In genomic region chr9:373759-374206, GRCh38 we compare ENCODE assay signal across 1 cellular context.
A peak's percentile ranks its signal among the peaks of the same experiment; 100 is the strongest.
TF ChIP-seq lines count a peak whose summit lies in the region.

No MANE protein-coding gene starts in this region.

TF ChIP-seq in K562, 482 proteins besides CTCF, POLR2A, EP300 and RAD21 (continued from another document and continues in another):
- no peak for TF ChIP-seq ARID3A (IDR thresholded peaks at IDR 0.05; ENCODE audit: borderline replicate concordance, low read depth, low read length)
- TF ChIP-seq TCF3 (CRISPR knock-in tag; IDR thresholded peaks at IDR 0.05): peak; percentile 81
- TF ChIP-seq CTCFL (IDR thresholded peaks at IDR 0.05; ENCODE audit: borderline replicate concordance, insufficient read depth, low read depth, low read length, poor library complexity, severe bottlenecking): no peak
- TF ChIP-seq TRIM25 (IDR thresholded peaks at IDR 0.05; ENCODE audit: borderline replicate concordance): no peak
- no peak for TF ChIP-seq DIDO1 (tag; IDR thresholded peaks at IDR 0.05; ENCODE audit: low read depth)
- no peak for TF ChIP-seq USF2 (CRISPR knock-in tag; IDR thresholded peaks at IDR 0.05)
- no peak for TF ChIP-seq HMBOX1 (IDR thresholded peaks at IDR 0.05)
- TF ChIP-seq ZNF511 (CRISPR knock-in tag; IDR thresholded peaks at IDR 0.05): no peak
- no peak for TF ChIP-seq GABPA (tag; conservative IDR thresholded peaks at IDR 0.05; ENCODE audit: low read depth)
- TF ChIP-seq ZNF778 (CRISPR knock-in tag; IDR thresholded peaks at IDR 0.05): no peak
- TF ChIP-seq CBX8 (IDR thresholded peaks at IDR 0.05; ENCODE audit: borderline replicate concordance, extremely low read depth, low read depth, low read length, poor library complexity, severe bottlenecking): no peak
- no peak for TF ChIP-seq NRF1 (conservative IDR thresholded peaks at IDR 0.05 in 1 of 2, IDR thresholded peaks at IDR 0.05 in 1 of 2)
- no peak for TF ChIP-seq ZBTB49 (CRISPR knock-in tag; IDR thresholded peaks at IDR 0.05; ENCODE audit: borderline replicate concordance)
- TF ChIP-seq SIX5 (IDR thresholded peaks at IDR 0.05; ENCODE audit: borderline replicate concordance in 1 of 2, insufficient read depth in 1 of 2, low read depth in 1 of 2, low read length in 2 of 2): no peak
- TF ChIP-seq ZNF740 (CRISPR knock-in tag; IDR thresholded peaks at IDR 0.05): no peak
- TF ChIP-seq ZNF740 (tag; IDR thresholded peaks at IDR 0.05): no peak
- no peak for TF ChIP-seq RB1 (IDR thresholded peaks at IDR 0.05; ENCODE audit: low read depth)
- TF ChIP-seq ARID3B (CRISPR knock-in tag; IDR thresholded peaks at IDR 0.05; ENCODE audit: borderline replicate concordance): no peak
- no peak for TF ChIP-seq BHLHE40 (IDR thresholded peaks at IDR 0.05; ENCODE audit: low read length)
- peak; percentile 67 for TF ChIP-seq SMAD4 (CRISPR knock-in tag; conservative IDR thresholded peaks at IDR 0.05)
- no peak for TF ChIP-seq GTF2B (IDR thresholded peaks at IDR 0.05; ENCODE audit: extremely low read depth, insufficient read length)
- TF ChIP-seq CBX1 (IDR thresholded peaks at IDR 0.05; ENCODE audit: low read depth): no peak
- no peak for TF ChIP-seq CREB3L1 (IDR thresholded peaks at IDR 0.05; ENCODE audit: borderline replicate concordance, low read depth)
- TF ChIP-seq MTA3 (IDR thresholded peaks at IDR 0.05; ENCODE audit: borderline replicate concordance): no peak
- TF ChIP-seq ZNF436 (CRISPR knock-in tag; IDR thresholded peaks at IDR 0.05): no peak
- peak; percentile 74 for TF ChIP-seq ZFP36 (IDR thresholded peaks at IDR 0.05; ENCODE audit: low read depth, low read length, partially characterized antibody)
- TF ChIP-seq RCOR1 (IDR thresholded peaks at IDR 0.05; ENCODE audit: borderline replicate concordance in 1 of 2, low read depth in 2 of 2, low read length in 2 of 2): peak; percentile 82 to 95
- no peak for TF ChIP-seq BACH1 (tag; IDR thresholded peaks at IDR 0.05)
- no peak for TF ChIP-seq SAFB2 (IDR thresholded peaks at IDR 0.05; ENCODE audit: borderline replicate concordance, low read depth, low read length, severe bottlenecking)
- no peak for TF ChIP-seq KLF6 (CRISPR knock-in tag; IDR thresholded peaks at IDR 0.05; ENCODE audit: borderline replicate concordance)
- no peak for TF ChIP-seq ZNF146 (CRISPR knock-in tag; IDR thresholded peaks at IDR 0.05; ENCODE audit: unreplicated experiment)
- no peak for TF ChIP-seq SRSF3 (IDR thresholded peaks at IDR 0.05; ENCODE audit: insufficient read depth, low read length)
- no peak for TF ChIP-seq KHSRP (IDR thresholded peaks at IDR 0.05)
- TF ChIP-seq ZNF121 (CRISPR knock-in tag; conservative IDR thresholded peaks at IDR 0.05): no peak
- TF ChIP-seq ELK3 (CRISPR knock-in tag; IDR thresholded peaks at IDR 0.05): no peak
- TF ChIP-seq NFIC (IDR thresholded peaks at IDR 0.05): peak; percentile 48; the same call in 1 of the 2 replicates
- no peak for TF ChIP-seq FOXO4 (CRISPR knock-in tag; IDR thresholded peaks at IDR 0.05)
- TF ChIP-seq ZNF224 (CRISPR knock-in tag; IDR thresholded peaks at IDR 0.05): no peak
